9 cellular contexts compared by ENCODE assay signal in the genomic region with DNA sequence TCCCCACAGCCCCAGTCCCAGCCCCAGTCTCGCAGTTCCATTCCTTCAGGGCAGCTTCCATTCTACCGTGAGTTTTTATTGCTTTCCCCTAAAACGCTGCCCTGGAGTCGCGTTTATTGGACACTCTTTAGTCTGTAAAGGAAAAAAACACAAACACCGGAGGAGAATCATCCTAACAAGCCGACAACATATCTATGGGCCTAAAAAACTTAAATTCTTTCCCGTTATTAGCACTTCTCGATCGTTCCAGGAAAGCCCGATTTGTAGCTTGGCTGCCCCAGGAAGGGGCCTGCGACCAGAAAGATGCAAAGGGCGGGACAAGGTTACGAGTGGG.
A peak's percentile ranks its signal among the peaks of the same experiment; 100 is the strongest.
DNase-seq lines count a peak whose midpoint lies in the region; ATAC-seq, FAIRE-seq and TF ChIP-seq lines count a peak whose summit lies in the region.
"Had no signal": no experiment of that assay in that cellular context is flagged by ENCODE, and none has a peak within 500 bp of the region (broad histone marks: within the 10 kb centered on the region; RNA-seq: fewer than 3 reads in every experiment).

No MANE protein-coding gene starts in this region.

- POLR2A ChIA-PET in A549 (lab: Yijun Ruan, JAX), result interaction anchor here (0.5 to 3.1 kb wide), 21 partner anchors 9 to 286 kb away, joined by 3 to 76 read pairs (median 4); a partner anchor contains a TSS

- H3K9me3 ChIP-seq in A549, result no peaks in the 10 kb centered on the region

- WGBS in A549 (ENCODE audit: missing lambda C conversion rate), result 2% methylated on average over 14 of the region's 14 CpGs

- H3K9me3 Mint-ChIP-seq in stimulated activated naive CD8-positive, alpha-beta T cell treated with anti-CD3 and anti-CD28 coated beads, Interleukin-15, amount 100 ng/mL, for 72 hours, result no peaks in the 10 kb centered on the region

- H3K4me1 Mint-ChIP-seq in stimulated activated naive CD8-positive, alpha-beta T cell treated with anti-CD3 and anti-CD28 coated beads, Interleukin-15, amount 100 ng/mL, for 72 hours, result peaks cover 14% of the 10 kb centered on the region

- TF ChIP-seq POLR2A in A549 (IDR thresholded peaks at IDR 0.05; ENCODE audit: low read length), result no peak

- TF ChIP-seq EP300 in A549 (IDR thresholded peaks at IDR 0.05), result no peak

- CTCF ChIA-PET in A549 (lab: Yijun Ruan, JAX), result interaction anchor here (0.7 to 4.7 kb wide), 5 partner anchors 11 to 175 kb away, joined by 3 to 19 read pairs (median 7); no protein-coding TSS in a partner anchor

- DNase-seq in A549 (ENCODE audit: low read depth in 1 of 2, low spot score in 1 of 2) (no peak), urothelium cell line (ENCODE audit: low spot score) (no peak), GDM1 (lab: John Stamatoyannopoulos, UW) (no peak)
- DNase-seq in stimulated activated naive CD8-positive, alpha-beta T cell treated with anti-CD3 and anti-CD28 coated beads, Interleukin-15, amount 100 ng/mL, for 72 hours, result no peak

- peaks cover 85% of the 10 kb centered on the region for H3K27me3 Mint-ChIP-seq in stimulated activated naive CD8-positive, alpha-beta T cell treated with anti-CD3 and anti-CD28 coated beads, Interleukin-15, amount 100 ng/mL, for 72 hours

- no peak for TF ChIP-seq CTCF in A549 (IDR thresholded peaks at IDR 0.05)
- TF ChIP-seq CTCF in WI38 (IDR thresholded peaks at IDR 0.05; ENCODE audit: low read depth, low read length), result no peak

- peak overlapping the region; percentile 99 for H3K4me3 ChIP-seq in A549
- peak overlapping the region; percentile 80 for H3K4me3 ChIP-seq in WI38 (ENCODE audit: low read depth, low read length)
- H3K4me3 ChIP-seq in iPS-11a (ENCODE audit: low read depth, low read length), result peak overlapping the region; percentile 81

- no peak for TF ChIP-seq RAD21 in A549 (conservative IDR thresholded peaks at IDR 0.05 in 1 of 2, IDR thresholded peaks at IDR 0.05 in 1 of 2)

- FAIRE-seq in A549 (lab: Jason Lieb, UNC) (no peak), urothelium cell line (lab: Jason Lieb, UNC) (no peak)
- FAIRE-seq: GM18507 had no signal

- H3K4me1 ChIP-seq in A549, result peaks cover 39% of the 10 kb centered on the region

- ATAC-seq in A549 (peak; percentile 27 to 36; a peak in 4 of 6 replicates), GM19463 (IDR thresholded peaks at IDR 0.05; ENCODE audit: unreplicated experiment) (peak; percentile 3), HG02571 (IDR thresholded peaks at IDR 0.05; ENCODE audit: unreplicated experiment) (no peak)
- peak; percentile 7 for ATAC-seq in stimulated activated naive CD8-positive, alpha-beta T cell treated with anti-CD3 and anti-CD28 coated beads, Interleukin-15, amount 100 ng/mL, for 72 hours

- no peak overlapping the region for H3K27ac Mint-ChIP-seq in stimulated activated naive CD8-positive, alpha-beta T cell treated with anti-CD3 and anti-CD28 coated beads, Interleukin-15, amount 100 ng/mL, for 72 hours

- H3K4me2 ChIP-seq in A549, result peak overlapping the region; percentile 96

- H3K27ac ChIP-seq in A549, result peak overlapping the region; percentile 95 to 97

- peak overlapping the region; percentile 85 to 89 for H3K4me3 Mint-ChIP-seq in stimulated activated naive CD8-positive, alpha-beta T cell treated with anti-CD3 and anti-CD28 coated beads, Interleukin-15, amount 100 ng/mL, for 72 hours

TF ChIP-seq in A549, 52 proteins besides CTCF, POLR2A, EP300 and RAD21:
- TF ChIP-seq ZC3H11A (IDR thresholded peaks at IDR 0.05), result no peak
- no peak for TF ChIP-seq CHD2 (IDR thresholded peaks at IDR 0.05; ENCODE audit: low read length, partially characterized antibody)
- no peak for TF ChIP-seq FOSB (CRISPR knock-in tag; IDR thresholded peaks at IDR 0.05)
- no peak for TF ChIP-seq KDM5A (IDR thresholded peaks at IDR 0.05)
- TF ChIP-seq RARB (CRISPR knock-in tag; IDR thresholded peaks at IDR 0.05), result no peak
- no peak for TF ChIP-seq HEYL (CRISPR knock-in tag; IDR thresholded peaks at IDR 0.05)
- TF ChIP-seq NR3C1 (IDR thresholded peaks at IDR 0.05), result no peak
- TF ChIP-seq KDM1A (IDR thresholded peaks at IDR 0.05; ENCODE audit: low read depth), result no peak
- TF ChIP-seq RCOR1 (IDR thresholded peaks at IDR 0.05; ENCODE audit: low read depth, low read length), result no peak
TF ChIP-seq in A549: peak in this region for 0.
